Comparison of ENCODE assay signal across 20 cellular contexts in the genomic region with DNA sequence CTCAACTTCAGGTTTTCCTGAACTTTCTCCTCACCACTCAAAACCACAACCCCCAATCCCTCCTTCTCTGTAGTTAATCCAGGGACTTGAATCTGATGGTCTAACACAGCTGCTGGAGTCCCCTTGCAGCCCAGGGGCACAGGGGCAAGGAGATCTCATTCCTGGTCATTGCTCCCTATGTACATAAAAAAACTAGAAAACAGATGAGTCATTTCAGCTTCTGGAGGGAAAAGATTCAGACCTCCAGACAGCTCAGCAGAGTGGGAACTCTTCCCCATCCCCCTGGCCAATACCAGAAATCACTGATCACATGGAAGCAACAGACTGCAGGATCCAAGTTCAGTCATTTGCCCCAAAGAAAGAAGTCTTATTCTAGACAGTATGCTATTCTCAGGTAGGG.
A peak's percentile ranks its signal among the peaks of the same experiment; 100 is the strongest.
DNase-seq lines count a peak whose midpoint lies in the region; ATAC-seq and TF ChIP-seq lines count a peak whose summit lies in the region.
"Had no signal": no experiment of that assay in that cellular context is flagged by ENCODE, and none has a peak within 500 bp of the region (broad histone marks: within the 10 kb centered on the region; RNA-seq: fewer than 3 reads in every experiment).

No MANE protein-coding gene starts in this region.

- no peak overlapping the region for H3K27ac ChIP-seq in SJCRH30
- H3K27ac ChIP-seq: SJSA1 had no signal

- H3K4me1 Mint-ChIP-seq in osteocyte (ENCODE audit: unreplicated experiment), result no peaks in the 10 kb centered on the region

- H3K27ac Mint-ChIP-seq in osteocyte (ENCODE audit: unreplicated experiment), result no peak overlapping the region
- H3K27ac Mint-ChIP-seq in activated naive CD4-positive, alpha-beta T cell treated with anti-CD3 and anti-CD28 coated beads, Interleukin-2, amount 50 U/mL, for 72 hours, result no peak overlapping the region

- no peak overlapping the region for H3K4me3 ChIP-seq in SJCRH30
- H3K4me3 ChIP-seq: K562, MG63, SJSA1 had no signal

- no peak for TF ChIP-seq CTCF in osteocyte (IDR thresholded peaks at IDR 0.05)

- H3K27me3 Mint-ChIP-seq in osteocyte (ENCODE audit: unreplicated experiment), result no peaks in the 10 kb centered on the region

- H3K36me3 ChIP-seq in SJCRH30, result no peaks in the 10 kb centered on the region
- H3K36me3 ChIP-seq: MG63, SJSA1 had no signal

- H3K4me1 ChIP-seq in SJCRH30, result no peaks in the 10 kb centered on the region
- H3K4me1 ChIP-seq: SJSA1 had no signal

- peaks cover 12% of the 10 kb centered on the region for H3K9me3 Mint-ChIP-seq in osteocyte (ENCODE audit: unreplicated experiment)
- H3K9me3 Mint-ChIP-seq in activated naive CD4-positive, alpha-beta T cell treated with anti-CD3 and anti-CD28 coated beads, Interleukin-2, amount 50 U/mL, for 72 hours, result peaks cover 10% of the 10 kb centered on the region in 2 donors

- H3K36me3 Mint-ChIP-seq in osteocyte (ENCODE audit: unreplicated experiment), result no peaks in the 10 kb centered on the region
- peaks cover 14 to 35% of the 10 kb centered on the region in 2 donors for H3K36me3 Mint-ChIP-seq in activated naive CD4-positive, alpha-beta T cell treated with anti-CD3 and anti-CD28 coated beads, Interleukin-2, amount 50 U/mL, for 72 hours

- DNase-seq in EH (ENCODE audit: low read depth) (peak; percentile 42), HT1080 (ENCODE audit: low read depth) (peak; percentile 66), SJCRH30 (peak; percentile 14 to 33), osteocyte (ENCODE audit: extremely low spot score, unreplicated experiment) (peak; percentile 8)
- DNase-seq in activated CD4-positive, alpha-beta T cell treated with anti-CD3 and anti-CD28 coated beads for 1 hour, result no peak
- no peak for DNase-seq in activated naive CD4-positive, alpha-beta T cell treated with anti-CD3 and anti-CD28 coated beads, Interleukin-2, amount 50 U/mL, for 72 hours (ENCODE audit: low spot score in 2 of 2)
- DNase-seq in activated naive CD4-positive, alpha-beta T cell treated with Interleukin-2 at 50 U/mL for 16 hours, result no peak
- DNase-seq: Calu3, GF-D8, Kasumi-1, MG63, NCI-H1105 treated with DMSO at 0.1 percent for 48 hours, NCI-H2029, NCI-H446, NCI-H524 treated with DMSO at 0.1 percent for 48 hours, NCI-H774 had no signal

- no peak for ATAC-seq in activated naive CD4-positive, alpha-beta T cell treated with anti-CD3 and anti-CD28 coated beads, Interleukin-2, amount 50 U/mL, for 72 hours
- ATAC-seq: HCT116, K562, Right ventricle myocardium inferior had no signal

- no peak overlapping the region for H3K4me3 Mint-ChIP-seq in osteocyte (ENCODE audit: unreplicated experiment)

- no peaks in the 10 kb centered on the region for H3K27me3 ChIP-seq in SJCRH30
- H3K27me3 ChIP-seq: MG63, SJSA1 had no signal

- H3K9me3 ChIP-seq in SJCRH30 (replicated peaks), result no peaks in the 10 kb centered on the region
- H3K9me3 ChIP-seq: MG63, SJSA1 had no signal

Comparison
In these comparisons a context has a peak if more than half of its experiments do, and no peak if none do; other contexts are left out.
1. DNase-seq: peak in EH (single experiment), HT1080 (single experiment), SJCRH30 (2 of 2) and osteocyte (single experiment); none in activated CD4-positive, alpha-beta T cell treated with anti-CD3 and anti-CD28 coated beads for 1 hour (single experiment), activated naive CD4-positive, alpha-beta T cell treated with anti-CD3 and anti-CD28 coated beads, Interleukin-2, amount 50 U/mL, for 72 hours (0 of 2) and activated naive CD4-positive, alpha-beta T cell treated with Interleukin-2 at 50 U/mL for 16 hours (single experiment).